In the genomic region with DNA sequence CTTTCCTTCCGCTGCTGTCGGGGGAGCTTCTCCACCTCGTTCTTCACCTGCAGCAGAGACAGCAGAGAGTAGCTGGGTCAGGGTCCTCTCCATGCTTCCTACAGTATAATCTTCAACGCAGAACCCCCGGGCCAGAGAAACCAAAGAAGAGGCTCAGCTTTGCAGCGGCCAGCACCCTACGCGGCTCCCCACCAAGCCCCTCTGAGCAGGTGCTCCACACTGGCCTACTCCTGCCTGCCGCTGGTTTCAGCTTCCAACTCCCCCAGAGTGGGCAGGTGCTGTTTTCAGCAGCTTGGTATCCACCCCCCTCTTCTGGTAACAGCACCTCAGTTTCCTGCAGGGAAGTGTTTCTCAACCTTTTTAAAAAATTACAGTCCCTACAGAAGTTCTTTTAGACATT, we compare ENCODE assay signal across 16 cellular contexts. TPM values are rescaled to one million over a fixed set of nuclear protein-coding genes. Genes with fewer than 3 reads are reported as not detected.
DNase-seq lines count a peak whose midpoint lies in the region; ATAC-seq and TF ChIP-seq lines count a peak whose summit lies in the region.
"Had no signal": no experiment of that assay in that cellular context is flagged by ENCODE, and none has a peak within 500 bp of the region (broad histone marks: within the 10 kb centered on the region; RNA-seq: fewer than 3 reads in every experiment).

No MANE protein-coding gene starts in this region.

- peak overlapping the region; percentile 2 for H2AK5ac ChIP-seq in neuronal stem cell (ENCODE audit: low read depth, low read length)

- peak overlapping the region; percentile 3 for H3K18ac ChIP-seq in neuronal stem cell (ENCODE audit: low read length)

- H2AFZ ChIP-seq in GM23338: no peak overlapping the region
- H2AFZ ChIP-seq in neuronal stem cell (ENCODE audit: low read length): no peak overlapping the region

- CTCF ChIA-PET in activated naive CD4-positive, alpha-beta T cell treated with anti-CD3 and anti-CD28 coated beads, Interleukin-2, amount 10 ng/mL, durations not matched to agents 7 days and 5 days (lab: Charles Lee): interaction anchor here (3.8 kb wide), 1 partner anchor 124 kb away, joined by 12 read pairs; a partner anchor contains a TSS

- H4K8ac ChIP-seq in neuronal stem cell (ENCODE audit: low read depth, low read length): no peak overlapping the region

- H3K9me3 ChIP-seq in neuronal stem cell (replicated peaks in 1 of 2; ENCODE audit: control insufficient read depth in 2 of 2, insufficient read depth in 1 of 2, low read depth in 1 of 2, low read length in 2 of 2): peaks cover 0 to under 1% of the 10 kb centered on the region in 2 donors

- H3K27me3 ChIP-seq in GM23338 (ENCODE audit: insufficient read depth): no peaks in the 10 kb centered on the region
- H3K27me3 ChIP-seq in neuronal stem cell (ENCODE audit: control insufficient read depth in 3 of 3, insufficient read depth in 3 of 3, low read depth in 1 of 3, low read length in 3 of 3): no peaks in the 10 kb centered on the region
- no peaks in the 10 kb centered on the region for H3K27me3 ChIP-seq in foreskin keratinocyte

- H3K4me1 Mint-ChIP-seq in activated naive CD4-positive, alpha-beta T cell treated with anti-CD3 and anti-CD28 coated beads, Interleukin-2, amount 10 ng/mL, durations not matched to agents 7 days and 5 days: peaks cover 53% of the 10 kb centered on the region
- H3K4me1 Mint-ChIP-seq in GM23338: peaks cover 14% of the 10 kb centered on the region
- H3K4me1 Mint-ChIP-seq in central memory CD8-positive, alpha-beta T cell: peaks cover 73% of the 10 kb centered on the region

- no CpG with 5 or more reads among the region's 9 CpGs for WGBS in neuronal stem cell (ENCODE audit: extremely low coverage in 2 of 2, insufficient read length in 2 of 2, insufficient replicate concordance in 1 of 2), 2 donors

- peak overlapping the region; percentile 22 for H3K27ac Mint-ChIP-seq in activated naive CD4-positive, alpha-beta T cell treated with anti-CD3 and anti-CD28 coated beads, Interleukin-2, amount 10 ng/mL, durations not matched to agents 7 days and 5 days
- no peak overlapping the region for H3K27ac Mint-ChIP-seq in GM23338
- H3K27ac Mint-ChIP-seq in central memory CD8-positive, alpha-beta T cell (ENCODE audit: low read depth): peak overlapping the region; percentile 93

- H3K4me2 ChIP-seq in GM23338: no peak overlapping the region
- H3K4me2 ChIP-seq in neuronal stem cell (ENCODE audit: insufficient read depth, low read length, poor library complexity, severe bottlenecking): no peak overlapping the region
- H3K4me2 ChIP-seq: KMS-11 had no signal

- H3K36me3 ChIP-seq in GM23338 (ENCODE audit: insufficient read depth): no peaks in the 10 kb centered on the region; the same call in 1 of the 2 replicates
- H3K36me3 ChIP-seq in neuronal stem cell (replicated peaks in 1 of 2; ENCODE audit: control insufficient read depth in 2 of 2, insufficient read depth in 2 of 2, low read length in 2 of 2): peaks cover under 1 to 6% of the 10 kb centered on the region in 2 donors

- H3K4me3 ChIP-seq in GM23338 (no peak overlapping the region), neuronal stem cell (ENCODE audit: low read length in 2 of 2) (no peak overlapping the region)

- H3K23ac ChIP-seq in neuronal stem cell (ENCODE audit: low read depth, low read length, poor library complexity): no peak overlapping the region

- H2BK5ac ChIP-seq in neuronal stem cell (ENCODE audit: low read length): no peak overlapping the region

- TF ChIP-seq CTCF in GM23338 (conservative IDR thresholded peaks at IDR 0.05; ENCODE audit: low read depth in 2 of 2): no peak
- no peak for TF ChIP-seq CTCF in foreskin keratinocyte (conservative IDR thresholded peaks at IDR 0.05)

- no peak overlapping the region for H3K9ac ChIP-seq in neuronal stem cell (ENCODE audit: low read depth, low read length, poor library complexity)
- H3K9ac ChIP-seq: KMS-11 had no signal

- H3F3A ChIP-seq in GM23338 (replicated peaks; ENCODE audit: low read depth): no peaks in the 10 kb centered on the region

- peaks cover 71% of the 10 kb centered on the region for H3K36me3 Mint-ChIP-seq in activated naive CD4-positive, alpha-beta T cell treated with anti-CD3 and anti-CD28 coated beads, Interleukin-2, amount 10 ng/mL, durations not matched to agents 7 days and 5 days
- H3K36me3 Mint-ChIP-seq in GM23338 (ENCODE audit: low read depth): peaks cover 23% of the 10 kb centered on the region
- H3K36me3 Mint-ChIP-seq in central memory CD8-positive, alpha-beta T cell (ENCODE audit: insufficient read depth): peaks cover 89% of the 10 kb centered on the region

- H2BK15ac ChIP-seq in neuronal stem cell (ENCODE audit: low read length): no peak overlapping the region

- DNase-seq in activated naive CD4-positive, alpha-beta T cell treated with anti-CD3 and anti-CD28 coated beads, Interleukin-2, amount 10 ng/mL, durations not matched to agents 7 days and 5 days: peak; percentile 18
- DNase-seq in activated naive CD4-positive, alpha-beta T cell treated with Interleukin-2 at 50 U/mL for 16 hours: no peak
- DNase-seq in GM23338 (ENCODE audit: low spot score) (no peak), neuronal stem cell (ENCODE audit: low spot score) (no peak), foreskin keratinocyte (no peak), COLO668 (lab: John Stamatoyannopoulos, UW; ENCODE audit: unreplicated experiment) (no peak)
- DNase-seq in central memory CD8-positive, alpha-beta T cell (ENCODE audit: low spot score in 2 of 2): no peak
- DNase-seq: COR-L47; DMS53; NCI-H1092; NCI-H345; NCI-H69; NK-92 treated with Interleukin-12 subunit alpha and Interleukin-12 subunit beta, amount 100 ng/mL, for 24 hours; PC-3 had no signal

- no peaks in the 10 kb centered on the region for H3K27me3 Mint-ChIP-seq in activated naive CD4-positive, alpha-beta T cell treated with anti-CD3 and anti-CD28 coated beads, Interleukin-2, amount 10 ng/mL, durations not matched to agents 7 days and 5 days
- peaks cover 3% of the 10 kb centered on the region for H3K27me3 Mint-ChIP-seq in GM23338 (ENCODE audit: insufficient read depth, low read depth, poor library complexity)
- no peaks in the 10 kb centered on the region for H3K27me3 Mint-ChIP-seq in central memory CD8-positive, alpha-beta T cell
- H3K27me3 Mint-ChIP-seq: B cell had no signal

- H3K79me2 ChIP-seq in GM23338 (replicated peaks; ENCODE audit: insufficient read depth): no peaks in the 10 kb centered on the region

- H2BK12ac ChIP-seq in neuronal stem cell (ENCODE audit: low read length): no peak overlapping the region

- no peak overlapping the region for H3K4ac ChIP-seq in neuronal stem cell (ENCODE audit: low read length)

- H3K9me3 Mint-ChIP-seq in activated naive CD4-positive, alpha-beta T cell treated with anti-CD3 and anti-CD28 coated beads, Interleukin-2, amount 10 ng/mL, durations not matched to agents 7 days and 5 days: no peaks in the 10 kb centered on the region
- no peaks in the 10 kb centered on the region; the same call in 2 of the 3 replicates for H3K9me3 Mint-ChIP-seq in GM23338
- H3K9me3 Mint-ChIP-seq in central memory CD8-positive, alpha-beta T cell: no peaks in the 10 kb centered on the region

- ATAC-seq in GM23338 (peak; percentile 32; the same call in 1 of the 3 replicates), foreskin keratinocyte (no peak)
- ATAC-seq in central memory CD8-positive, alpha-beta T cell (replicated peaks; ENCODE audit: extremely low read depth, poor library complexity, severe bottlenecking): no peak
- ATAC-seq: PC-3 had no signal

- H3K27ac ChIP-seq in GM23338 (ENCODE audit: low read depth) (no peak overlapping the region), neuronal stem cell (replicated peaks; ENCODE audit: low read length) (no peak overlapping the region), foreskin keratinocyte (no peak overlapping the region)
- H3K27ac ChIP-seq: KMS-11 had no signal

- H4K91ac ChIP-seq in neuronal stem cell (ENCODE audit: low read depth, low read length, poor library complexity): no peak overlapping the region

- no peaks in the 10 kb centered on the region for H3K79me1 ChIP-seq in neuronal stem cell (ENCODE audit: low read depth, low read length)

- no peak overlapping the region for H3K14ac ChIP-seq in neuronal stem cell (ENCODE audit: low read length)

- H4K20me1 ChIP-seq in GM23338 (replicated peaks; ENCODE audit: insufficient read depth): no peaks in the 10 kb centered on the region

- no peak overlapping the region for H2BK120ac ChIP-seq in neuronal stem cell (ENCODE audit: low read depth, low read length)

- H3K4me3 Mint-ChIP-seq in activated naive CD4-positive, alpha-beta T cell treated with anti-CD3 and anti-CD28 coated beads, Interleukin-2, amount 10 ng/mL, durations not matched to agents 7 days and 5 days: no peak overlapping the region
- no peak overlapping the region for H3K4me3 Mint-ChIP-seq in GM23338
- peak overlapping the region; percentile 7 for H3K4me3 Mint-ChIP-seq in central memory CD8-positive, alpha-beta T cell
- H3K4me3 Mint-ChIP-seq: B cell had no signal

- H3K4me1 ChIP-seq in GM23338 (ENCODE audit: insufficient read depth) (peaks cover 4% of the 10 kb centered on the region), neuronal stem cell (ENCODE audit: control insufficient read depth in 2 of 2, insufficient read depth in 1 of 2, low read depth in 1 of 2, low read length in 2 of 2) (peaks cover 14 to 16% of the 10 kb centered on the region in 2 donors), foreskin keratinocyte (peaks cover 3% of the 10 kb centered on the region)

- no peaks in the 10 kb centered on the region for H3K9me2 ChIP-seq in GM23338 (ENCODE audit: insufficient read depth)

RNA-seq across cellular contexts. Expression of a gene that starts 58.3 kb away (rescaled TPM):
- 88.0 and 102 TPM in 2 replicates for total RNA-seq in GM23338 (2014; rRNA removed; shearing (Covaris generic))
- polyA plus RNA-seq in GM23338 (2016; fragmentation: Nextera tagmentation; extraction: Ambion mirVana) (45.0 and 49.1 TPM in 2 replicates), foreskin keratinocyte (9.7 and 10.9 TPM in 2 replicates)
- polyA plus RNA-seq in neuronal stem cell (2013, experiment 1 of 2): 51.4 TPM
- 51.8 TPM for polyA plus RNA-seq in neuronal stem cell (2013, experiment 2 of 2)
- total RNA-seq in foreskin keratinocyte: 41.5 and 44.8 TPM in 2 replicates
